1 cellular context compared by ENCODE assay signal in genomic region chr14:96100171-96101064, GRCh38.
TF ChIP-seq lines count a peak whose summit lies in the region.

No MANE protein-coding gene starts in this region.

TF ChIP-seq in GM12878, 131 proteins besides CTCF, POLR2A, EP300 and RAD21 (continued from another document):
- TF ChIP-seq ZBTB40 (IDR thresholded peaks at IDR 0.05; ENCODE audit: borderline replicate concordance) (0 out of 2 replicates have a peak, but pooled peaks have one; percentile 42), NR2C1 (IDR thresholded peaks at IDR 0.05) (no peak), USF1 (IDR thresholded peaks at IDR 0.05; ENCODE audit: borderline replicate concordance, extremely low read length, insufficient read depth, low read depth, low read length) (no peak), DPF2 (IDR thresholded peaks at IDR 0.05) (no peak), WRNIP1 (IDR thresholded peaks at IDR 0.05; ENCODE audit: borderline replicate concordance, low read depth, low read length) (no peak), PML (IDR thresholded peaks at IDR 0.05; ENCODE audit: low read length) (no peak), RELB (IDR thresholded peaks at IDR 0.05; ENCODE audit: low read depth) (0 out of 2 replicates have a peak, but pooled peaks have one; percentile 13), POLR2AphosphoS5 (IDR thresholded peaks at IDR 0.05; ENCODE audit: low read length) (no peak), STAT3 (IDR thresholded peaks at IDR 0.05; ENCODE audit: low read depth, low read length) (no peak), NRF1 (conservative IDR thresholded peaks at IDR 0.05; ENCODE audit: low read depth, low read length) (no peak), YY1 (IDR thresholded peaks at IDR 0.05; ENCODE audit: low read depth, low read length) (peak; percentile 78), TARDBP (IDR thresholded peaks at IDR 0.05; ENCODE audit: borderline replicate concordance) (no peak), ZNF217 (IDR thresholded peaks at IDR 0.05) (no peak), RCOR1 (conservative IDR thresholded peaks at IDR 0.05; ENCODE audit: low read depth, low read length) (no peak), PAX5 (IDR thresholded peaks at IDR 0.05; ENCODE audit: borderline replicate concordance, low read depth, low read length) (peak; percentile 62; the same call in 1 of the 2 replicates), BMI1 (IDR thresholded peaks at IDR 0.05; ENCODE audit: borderline replicate concordance) (no peak), NR2F1 (conservative IDR thresholded peaks at IDR 0.05) (peak; percentile 82), ZBTB11 (CRISPR knock-in tag; IDR thresholded peaks at IDR 0.05) (no peak), RB1 (IDR thresholded peaks at IDR 0.05; ENCODE audit: borderline replicate concordance) (no peak; the same call in 1 of the 2 replicates), RUNX3 (IDR thresholded peaks at IDR 0.05; ENCODE audit: low read length) (0 out of 2 replicates have a peak, but pooled peaks have one; percentile 24), SMARCA5 (IDR thresholded peaks at IDR 0.05) (no peak), NFXL1 (IDR thresholded peaks at IDR 0.05; ENCODE audit: borderline replicate concordance) (peak; percentile 83; the same call in 1 of the 2 replicates), CHD4 (IDR thresholded peaks at IDR 0.05) (no peak), SIX5 (IDR thresholded peaks at IDR 0.05; ENCODE audit: low read depth, low read length, severe bottlenecking) (no peak), SMAD1 (IDR thresholded peaks at IDR 0.05; ENCODE audit: low read depth, partially characterized antibody) (no peak), POU2F2 (IDR thresholded peaks at IDR 0.05; ENCODE audit: borderline replicate concordance, low read depth, low read length) (no peak), ZBTB4 (CRISPR knock-in tag; IDR thresholded peaks at IDR 0.05) (no peak), ATF2 (IDR thresholded peaks at IDR 0.05; ENCODE audit: low read length) (no peak), NR2C2 (IDR thresholded peaks at IDR 0.05; ENCODE audit: borderline replicate concordance, control insufficient read depth, insufficient read length, low read depth) (no peak), MYC (IDR thresholded peaks at IDR 0.05; ENCODE audit: insufficient read depth, insufficient read length, insufficient replicate concordance, low read length, severe bottlenecking) (no peak), IRF4 (IDR thresholded peaks at IDR 0.05; ENCODE audit: low read depth, low read length) (no peak), ZBED1 (IDR thresholded peaks at IDR 0.05; ENCODE audit: borderline replicate concordance) (no peak), CREM (IDR thresholded peaks at IDR 0.05; ENCODE audit: low read depth) (no peak), SP1 (IDR thresholded peaks at IDR 0.05; ENCODE audit: low read depth, low read length) (no peak), SREBF1 (IDR thresholded peaks at IDR 0.05; ENCODE audit: low read length) (no peak), SMC3 (IDR thresholded peaks at IDR 0.05; ENCODE audit: borderline replicate concordance, low read length) (peak; percentile 92), RFX5 (IDR thresholded peaks at IDR 0.05; ENCODE audit: low read depth, low read length) (no peak), RBBP5 (conservative IDR thresholded peaks at IDR 0.05) (no peak), ZBTB33 (IDR thresholded peaks at IDR 0.05) (no peak), CBFB (IDR thresholded peaks at IDR 0.05; ENCODE audit: low read depth) (no peak), CREB1 (IDR thresholded peaks at IDR 0.05; ENCODE audit: low read depth) (no peak), KLF5 (IDR thresholded peaks at IDR 0.05; ENCODE audit: partially characterized antibody) (no peak), PKNOX1 (IDR thresholded peaks at IDR 0.05) (no peak), ZNF207 (IDR thresholded peaks at IDR 0.05; ENCODE audit: borderline replicate concordance) (no peak), SIN3A (IDR thresholded peaks at IDR 0.05; ENCODE audit: low read depth, low read length) (no peak), ZZZ3 (IDR thresholded peaks at IDR 0.05; ENCODE audit: control insufficient read depth, insufficient read length, low read depth) (no peak), ATF3 (IDR thresholded peaks at IDR 0.05; ENCODE audit: borderline replicate concordance, extremely low read depth, low read depth, low read length) (no peak), PAX8 (IDR thresholded peaks at IDR 0.05) (no peak), BACH1 (IDR thresholded peaks at IDR 0.05; ENCODE audit: borderline replicate concordance) (no peak)
